In genomic region chr6:7907159-7907558, GRCh38 we compare ENCODE assay signal across 17 cellular contexts.
"Had no signal": no experiment of that assay in that cellular context is flagged by ENCODE, and none has a peak within 500 bp of the region (broad histone marks: within the 10 kb centered on the region; RNA-seq: fewer than 3 reads in every experiment).

No MANE protein-coding gene starts in this region.

- ATAC-seq: activated naive CD4-positive, alpha-beta T cell treated with anti-CD3 and anti-CD28 coated beads, Interleukin-2, amount 50 U/mL, for 72 hours; lower lobe of right lung; stimulated activated memory B cell treated with anti-CD40 and anti-IgM and Interleukin-4, amounts not matched to agents 10 μg/mL and 1 μg/mL and 100 μg/mL, for 72 hours had no signal

- H3K9ac ChIP-seq: parathyroid adenoma had no signal

- H2AFZ ChIP-seq: parathyroid adenoma had no signal

- H3K27me3 Mint-ChIP-seq: activated B cell treated with CpG ODN at 0.5 μM for 24 hours; activated CD4-positive, alpha-beta memory T cell treated with anti-CD3 and anti-CD28 coated beads for 36 hours; stimulated activated memory B cell treated with anti-CD40 and anti-IgM and Interleukin-4, amounts not matched to agents 10 μg/mL and 1 μg/mL and 100 μg/mL, for 72 hours had no signal

- DNase-seq: activated B cell treated with CpG ODN at 0.5 μM for 24 hours; activated CD4-positive, alpha-beta memory T cell treated with anti-CD3 and anti-CD28 coated beads for 36 hours; activated CD4-positive, alpha-beta T cell treated with anti-CD3 and anti-CD28 coated beads for 4 hours; activated gamma-delta T cell treated with Interleukin-2 at 50 U/mL for 16 hours; activated T-cell treated with anti-CD3 and anti-CD28 coated beads for 4 hours; adrenal gland; foreskin fibroblast; lower lobe of right lung; sigmoid colon; stimulated activated CD4-positive, alpha-beta T cell treated with anti-CD3 and anti-CD28 coated beads, Interleukin-4, amount 100 ng/mL, for 4 hours had no signal

- H3K27ac Mint-ChIP-seq: activated CD4-positive, alpha-beta memory T cell treated with anti-CD3 and anti-CD28 coated beads for 36 hours; activated naive CD4-positive, alpha-beta T cell treated with anti-CD3 and anti-CD28 coated beads, Interleukin-2, amount 50 U/mL, for 72 hours; activated T-helper 1 cell treated with anti-CD3 and anti-CD28 coated beads, Interleukin-12 subunit alpha, Interleukin-12 subunit beta, Interleukin-2, Interleukin-4 antibody, amounts not matched to agents 30 ng/mL and 10 ng/mL and 1 ng/mL, durations not matched to agents 14 hours and 24 hours and 36 hours; nephron; stimulated activated memory B cell treated with anti-CD40 and anti-IgM and Interleukin-4, amounts not matched to agents 10 μg/mL and 1 μg/mL and 100 μg/mL, for 72 hours had no signal

- H3K9me3 ChIP-seq: adrenal gland, lower lobe of right lung, sigmoid colon, thoracic aorta had no signal

- H3K27ac ChIP-seq: adrenal gland, epithelial cell of prostate, lower lobe of right lung, parathyroid adenoma, sigmoid colon, thoracic aorta had no signal

- H3K9me3 Mint-ChIP-seq: activated B cell treated with CpG ODN at 0.5 μM for 24 hours; activated CD4-positive, alpha-beta memory T cell treated with anti-CD3 and anti-CD28 coated beads for 36 hours; activated naive CD4-positive, alpha-beta T cell treated with anti-CD3 and anti-CD28 coated beads, Interleukin-2, amount 50 U/mL, for 72 hours; activated T-helper 1 cell treated with anti-CD3 and anti-CD28 coated beads, Interleukin-12 subunit alpha, Interleukin-12 subunit beta, Interleukin-2, Interleukin-4 antibody, amounts not matched to agents 30 ng/mL and 10 ng/mL and 1 ng/mL, durations not matched to agents 14 hours and 24 hours and 36 hours; nephron; stimulated activated memory B cell treated with anti-CD40 and anti-IgM and Interleukin-4, amounts not matched to agents 10 μg/mL and 1 μg/mL and 100 μg/mL, for 72 hours had no signal

- H3K27me3 ChIP-seq: adrenal gland, sigmoid colon had no signal

- H3K4me3 ChIP-seq: adrenal gland, lower lobe of right lung, sigmoid colon, thoracic aorta had no signal

- H3K4me3 Mint-ChIP-seq: activated B cell treated with CpG ODN at 0.5 μM for 24 hours; activated CD4-positive, alpha-beta memory T cell treated with anti-CD3 and anti-CD28 coated beads for 36 hours; stimulated activated memory B cell treated with anti-CD40 and anti-IgM and Interleukin-4, amounts not matched to agents 10 μg/mL and 1 μg/mL and 100 μg/mL, for 72 hours had no signal
